In the genomic region with DNA sequence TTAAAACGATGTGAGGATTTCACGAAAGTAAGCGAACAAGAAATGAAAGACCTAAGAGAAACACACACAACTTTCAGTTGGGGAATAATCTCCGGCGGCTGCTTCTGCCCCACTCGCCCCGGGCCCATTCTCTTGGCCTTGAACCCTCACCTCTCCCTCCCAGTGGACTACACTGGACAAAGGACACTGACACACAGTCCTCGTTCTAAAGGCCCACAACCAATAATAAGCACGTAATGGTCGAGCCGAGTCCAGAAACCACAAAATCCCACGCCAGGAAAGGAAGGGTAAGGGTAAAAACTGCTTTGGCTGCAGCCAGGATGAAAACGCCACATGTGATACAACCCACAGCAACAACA, we compare ENCODE assay signal across 8 cellular contexts. TPM values are rescaled to one million over a fixed set of nuclear protein-coding genes. Genes with fewer than 3 reads are reported as not detected.
DNase-seq lines count a peak whose midpoint lies in the region; ATAC-seq and TF ChIP-seq lines count a peak whose summit lies in the region.

No MANE protein-coding gene starts in this region.

- H3K9ac ChIP-seq in Karpas-422 (ENCODE audit: low read length) (peak overlapping the region; percentile 98), duodenal mucosa (ENCODE audit: low read depth in 1 of 2, low read length in 2 of 2) (peak overlapping the region; percentile 92 to 99)

- no peaks in the 10 kb centered on the region for H3K9me3 Mint-ChIP-seq in natural killer cell treated with Interleukin-12 subunit alpha and Interleukin-12 subunit beta and Interleukin-15 and Interleukin-18, amount 100 ng/mL, for 72 hours

- peak overlapping the region; percentile 69 for H3K4me3 ChIP-seq in GM06990 (replicated peaks; ENCODE audit: low read depth, low read length)
- H3K4me3 ChIP-seq in Karpas-422 (ENCODE audit: low read length) = peak overlapping the region; percentile 98
- H3K4me3 ChIP-seq in duodenal mucosa (ENCODE audit: low read depth in 1 of 2, low read length in 2 of 2) = peak overlapping the region; percentile 98

- H3K4me3 Mint-ChIP-seq in natural killer cell treated with Interleukin-12 subunit alpha and Interleukin-12 subunit beta and Interleukin-15 and Interleukin-18, amount 100 ng/mL, for 72 hours = peak overlapping the region; percentile 95

- DNase-seq in GM06990 (ENCODE audit: extremely low read depth, insufficient read length) (no peak), Karpas-422 (peak; percentile 44), COR-L47 (lab: John Stamatoyannopoulos, UW) (no peak), RPMI8226 (no peak), DMS153 treated with DMSO at 0.1 percent for 48 hours (lab: John Stamatoyannopoulos, UW; ENCODE audit: unreplicated experiment) (no peak), NCI-H128 (lab: John Stamatoyannopoulos, UW; ENCODE audit: unreplicated experiment) (no peak)
- DNase-seq in natural killer cell treated with Interleukin-12 subunit alpha and Interleukin-12 subunit beta and Interleukin-15 and Interleukin-18, amount 100 ng/mL, for 72 hours (ENCODE audit: low spot score) = no peak

- peak overlapping the region; percentile 98 to 99 for H3K27ac Mint-ChIP-seq in natural killer cell treated with Interleukin-12 subunit alpha and Interleukin-12 subunit beta and Interleukin-15 and Interleukin-18, amount 100 ng/mL, for 72 hours

- H3K9me3 ChIP-seq in Karpas-422 (ENCODE audit: low read length) (no peaks in the 10 kb centered on the region), duodenal mucosa (ENCODE audit: control insufficient read depth in 1 of 2, low read length in 2 of 2) (no peaks in the 10 kb centered on the region)

- no peaks in the 10 kb centered on the region for H3K9me2 ChIP-seq in Karpas-422 (replicated peaks; ENCODE audit: insufficient read depth, low read length)

- peaks cover 18 to 23% of the 10 kb centered on the region in 2 donors for H3K4me1 Mint-ChIP-seq in natural killer cell treated with Interleukin-12 subunit alpha and Interleukin-12 subunit beta and Interleukin-15 and Interleukin-18, amount 100 ng/mL, for 72 hours (ENCODE audit: low read depth in 2 of 2)

- no peak for ATAC-seq in natural killer cell treated with Interleukin-12 subunit alpha and Interleukin-12 subunit beta and Interleukin-15 and Interleukin-18, amount 100 ng/mL, for 72 hours

- H3K79me2 ChIP-seq in Karpas-422 (ENCODE audit: low read length) = peaks cover 52% of the 10 kb centered on the region

- H3K4me1 ChIP-seq in Karpas-422 (ENCODE audit: low read length) (peaks cover 35% of the 10 kb centered on the region), duodenal mucosa (ENCODE audit: control insufficient read depth in 1 of 2, insufficient read depth in 2 of 2, low read length in 2 of 2) (peaks cover 22 to 24% of the 10 kb centered on the region in 2 donors)

- peak overlapping the region; percentile 99; the same call in 1 of the 2 replicates for H2AFZ ChIP-seq in Karpas-422 (ENCODE audit: low read length)

- no peaks in the 10 kb centered on the region for H3K27me3 ChIP-seq in GM06990 (replicated peaks; ENCODE audit: control insufficient read depth, insufficient read depth, low read length)
- H3K27me3 ChIP-seq in Karpas-422 (ENCODE audit: low read length) = no peaks in the 10 kb centered on the region
- no peaks in the 10 kb centered on the region for H3K27me3 ChIP-seq in duodenal mucosa (ENCODE audit: control insufficient read depth in 1 of 2, insufficient read depth in 2 of 2, low read length in 2 of 2)

- TF ChIP-seq CTCF in GM06990 (IDR thresholded peaks at IDR 0.05; ENCODE audit: insufficient read depth, low read length, poor library complexity, severe bottlenecking) = no peak

- H3K36me3 Mint-ChIP-seq in natural killer cell treated with Interleukin-12 subunit alpha and Interleukin-12 subunit beta and Interleukin-15 and Interleukin-18, amount 100 ng/mL, for 72 hours = peaks cover 6% of the 10 kb centered on the region

- peaks cover 18% of the 10 kb centered on the region for H4K20me1 ChIP-seq in Karpas-422 (ENCODE audit: insufficient read depth, low read depth, low read length)

- H3K36me3 ChIP-seq in GM06990 (ENCODE audit: control insufficient read depth, insufficient read depth, low read length) (peaks cover 3% of the 10 kb centered on the region; the same call in 1 of the 2 replicates), Karpas-422 (ENCODE audit: insufficient read depth, low read length) (peaks cover 28% of the 10 kb centered on the region; the same call in 1 of the 2 replicates), duodenal mucosa (ENCODE audit: control insufficient read depth in 1 of 2, insufficient read depth in 2 of 2, low read length in 2 of 2) (peaks cover 0 to 9% of the 10 kb centered on the region in 2 donors)

- peaks cover 0 to 3% of the 10 kb centered on the region in 2 donors for H3K27me3 Mint-ChIP-seq in natural killer cell treated with Interleukin-12 subunit alpha and Interleukin-12 subunit beta and Interleukin-15 and Interleukin-18, amount 100 ng/mL, for 72 hours

- peak overlapping the region; percentile 95 for H3K4me2 ChIP-seq in Karpas-422 (ENCODE audit: low read depth, low read length, poor library complexity, severe bottlenecking)

- H3K27ac ChIP-seq in Karpas-422 (ENCODE audit: low read length) = peak overlapping the region; percentile 52
- H3K27ac ChIP-seq in duodenal mucosa (ENCODE audit: low read depth, low read length) = peak overlapping the region; percentile 50

RNA-seq across cellular contexts. Expression of gene ZNF770, which starts 0.5 kb away (rescaled TPM):
- total RNA-seq in Karpas-422 (2014; rRNA removed; shearing (Covaris generic); ENCODE audit: low replicate concordance) = 22.3 and 47.5 TPM in 2 replicates
- total RNA-seq in natural killer cell treated with Interleukin-12 subunit alpha and Interleukin-12 subunit beta and Interleukin-15 and Interleukin-18, amount 100 ng/mL, for 72 hours = 10 to 100 TPM; 25.5 to 45.6 TPM

RNA-seq across cellular contexts. Expression of gene AQR, which starts 18.1 kb away (rescaled TPM):
- total RNA-seq in Karpas-422 (2014; rRNA removed; shearing (Covaris generic); ENCODE audit: low replicate concordance) = 27.1 and 51.4 TPM in 2 replicates
- total RNA-seq in natural killer cell treated with Interleukin-12 subunit alpha and Interleukin-12 subunit beta and Interleukin-15 and Interleukin-18, amount 100 ng/mL, for 72 hours = 10 to 100 TPM; 43.7 to 44.5 TPM
